ENCODE assay signal across 19 cellular contexts in genomic region chr2:112791693-112792230, GRCh38. TPM values are rescaled to one million over a fixed set of nuclear protein-coding genes. Genes with fewer than 3 reads are reported as not detected.
DNase-seq lines count a peak whose midpoint lies in the region; ATAC-seq, FAIRE-seq and TF ChIP-seq lines count a peak whose summit lies in the region.
"Had no signal": no experiment of that assay in that cellular context is flagged by ENCODE, and none has a peak within 500 bp of the region (broad histone marks: within the 10 kb centered on the region; RNA-seq: fewer than 3 reads in every experiment).

No MANE protein-coding gene starts in this region.

- TF ChIP-seq EP300 in H1 (IDR thresholded peaks at IDR 0.05; ENCODE audit: borderline replicate concordance in 1 of 2, low read depth in 2 of 2, low read length in 2 of 2) = no peak

- H4K12ac ChIP-seq in trophoblast cell (ENCODE audit: low read depth, low read length) = no peak overlapping the region

- H2BK5ac ChIP-seq in H1 (ENCODE audit: low read depth, low read length) = no peak overlapping the region
- H2BK5ac ChIP-seq in trophoblast cell (ENCODE audit: low read depth, low read length, poor library complexity) = no peak overlapping the region

- POLR2A ChIA-PET in HEK293 (lab: Yijun Ruan, JAX) = no interaction called here
- POLR2A ChIA-PET in RWPE1 (lab: Yijun Ruan, JAX; ENCODE audit: low non-redundant PET) = no interaction called here
- POLR2A ChIA-PET in H1 (lab: Charles Lee; ENCODE audit: partially characterized antibody) = no interaction called here

- TF ChIP-seq CTCF in HEK293 (tag by site-specific recombination; IDR thresholded peaks at IDR 0.05) (no peak), RWPE1 (conservative IDR thresholded peaks at IDR 0.05; ENCODE audit: low read depth) (no peak), H1 (IDR thresholded peaks at IDR 0.05; ENCODE audit: control extremely low read depth in 1 of 3, insufficient read depth in 1 of 3, low read depth in 1 of 3, low read length in 3 of 3) (no peak)

- H3K27me3 ChIP-seq in H1 (replicated peaks in 1 of 4; ENCODE audit: control insufficient read depth in 3 of 4, extremely low read depth in 1 of 4, insufficient read depth in 3 of 4, low read length in 3 of 4) (no peaks in the 10 kb centered on the region), trophoblast cell (ENCODE audit: insufficient read depth, low read length) (no peaks in the 10 kb centered on the region)

- H2AFZ ChIP-seq in H1 (ENCODE audit: low read length) = no peak overlapping the region
- H2AFZ ChIP-seq in trophoblast cell (ENCODE audit: insufficient read depth, low read length, poor library complexity) = no peak overlapping the region
- H2AFZ ChIP-seq: GM23248 had no signal

- WGBS in H1 (ENCODE audit: extremely low coverage in 1 of 2, insufficient coverage in 1 of 2, insufficient read length in 1 of 2, insufficient replicate concordance in 2 of 2, low coverage in 1 of 2, low lambda C conversion rate in 2 of 2, missing lambda C conversion rate in 1 of 2), 2 experiments = 84% methylated on average over 3 of the region's 3 CpGs; no CpG with 5 or more reads in 1 of the 2 experiments
- no CpG with 5 or more reads among the region's 3 CpGs for WGBS in trophoblast cell (ENCODE audit: extremely low coverage, insufficient coverage, insufficient read length)

- H3K56ac ChIP-seq in H1 (replicated peaks; ENCODE audit: insufficient read length, low read depth, low read length) = no peak overlapping the region

- no peak overlapping the region for H3K18ac ChIP-seq in H1 (ENCODE audit: extremely low read depth, low read length)
- no peak overlapping the region for H3K18ac ChIP-seq in trophoblast cell (ENCODE audit: low read length)

- no peaks in the 10 kb centered on the region for H3K23me2 ChIP-seq in H1 (ENCODE audit: low read depth, low read length)

- H3K27ac ChIP-seq in HEK293 (ENCODE audit: extremely low read depth, low read depth, low read length) = no peak overlapping the region
- peak overlapping the region; percentile 64 for H3K27ac ChIP-seq in RWPE1
- H3K27ac ChIP-seq in H1 (ENCODE audit: low read depth, low read length) = no peak overlapping the region
- H3K27ac ChIP-seq in trophoblast cell (ENCODE audit: low read depth, low read length) = no peak overlapping the region
- H3K27ac ChIP-seq: GM23248 had no signal

- no peak overlapping the region for H2AK5ac ChIP-seq in H1 (ENCODE audit: low read depth, low read length)
- no peak overlapping the region for H2AK5ac ChIP-seq in trophoblast cell (ENCODE audit: low read length)

- H3K79me1 ChIP-seq in H1 (ENCODE audit: low read depth, low read length) (no peaks in the 10 kb centered on the region), trophoblast cell (ENCODE audit: low read length) (no peaks in the 10 kb centered on the region)

- H4K20me1 ChIP-seq in H1 (replicated peaks in 1 of 2; ENCODE audit: control insufficient read depth in 1 of 2, insufficient read depth in 2 of 2, low read length in 2 of 2) = no peaks in the 10 kb centered on the region

- no peak for TF ChIP-seq POLR2A in H1 (IDR thresholded peaks at IDR 0.05; ENCODE audit: control extremely low read depth in 1 of 2, low read depth in 2 of 2, low read length in 2 of 2)

- no peak overlapping the region for H3K14ac ChIP-seq in H1 (ENCODE audit: insufficient read length)
- H3K14ac ChIP-seq in trophoblast cell (ENCODE audit: low read length) = no peak overlapping the region

- H4K91ac ChIP-seq in H1 (replicated peaks; ENCODE audit: insufficient read length, low read length) = no peak overlapping the region
- H4K91ac ChIP-seq in trophoblast cell (ENCODE audit: low read depth, low read length) = no peak overlapping the region

- H3K4me1 ChIP-seq in HEK293 (ENCODE audit: control insufficient read depth, insufficient read depth, low read length) = no peaks in the 10 kb centered on the region
- H3K4me1 ChIP-seq in H1 (replicated peaks in 1 of 4; ENCODE audit: control insufficient read depth in 3 of 4, insufficient read depth in 4 of 4, low read length in 3 of 4) = peaks cover 0 to 6% (median 2%) of the 10 kb centered on the region in 4 experiments; a peak in 5 of 7 replicates
- peaks cover 3 to 14% of the 10 kb centered on the region in 2 experiments for H3K4me1 ChIP-seq in trophoblast cell (ENCODE audit: control insufficient read depth in 1 of 2, insufficient read depth in 2 of 2, low read length in 2 of 2)

- ATAC-seq in GM18867 (IDR thresholded peaks at IDR 0.05; ENCODE audit: unreplicated experiment) = no peak
- no peak for ATAC-seq in HG02610 (IDR thresholded peaks at IDR 0.05; ENCODE audit: unreplicated experiment)
- no peak for ATAC-seq in GM18858 (IDR thresholded peaks at IDR 0.05; ENCODE audit: unreplicated experiment)
- ATAC-seq: GM12878 had no signal

- H3K36me3 ChIP-seq in HEK293 (ENCODE audit: control insufficient read depth in 2 of 2, insufficient read depth in 1 of 2, low read length in 2 of 2) (no peaks in the 10 kb centered on the region), H1 (ENCODE audit: control insufficient read depth in 2 of 4, insufficient read depth in 4 of 4, low read length in 3 of 4) (no peaks in the 10 kb centered on the region), trophoblast cell (ENCODE audit: control insufficient read depth in 1 of 2, insufficient read depth in 2 of 2, low read length in 2 of 2) (no peaks in the 10 kb centered on the region)

- H2BK120ac ChIP-seq in H1 (replicated peaks; ENCODE audit: low read depth, low read length) (peak overlapping the region; percentile 47), trophoblast cell (ENCODE audit: insufficient read depth, low read length, poor library complexity) (no peak overlapping the region)

- no peak overlapping the region for H2BK12ac ChIP-seq in H1 (ENCODE audit: low read depth, low read length)
- H2BK12ac ChIP-seq in trophoblast cell (ENCODE audit: low read length) = no peak overlapping the region

- H3K79me2 ChIP-seq in H1 (ENCODE audit: control insufficient read depth in 1 of 2, insufficient read depth in 2 of 2, low read length in 2 of 2) (no peaks in the 10 kb centered on the region), trophoblast cell (ENCODE audit: control insufficient read depth, insufficient read depth, low read length, poor library complexity) (no peaks in the 10 kb centered on the region)

- H3K4me3 ChIP-seq in HEK293 (ENCODE audit: low read depth, low read length) (no peak overlapping the region), H1 (ENCODE audit: extremely low read depth in 1 of 4, insufficient read depth in 2 of 4, low read depth in 3 of 4, low read length in 4 of 4) (no peak overlapping the region), trophoblast cell (ENCODE audit: low read depth, low read length) (no peak overlapping the region)
- H3K4me3 ChIP-seq: GM12878, GM23248 had no signal

- CTCF ChIA-PET in HEK293 (lab: Yijun Ruan, JAX) (interaction anchor here (0.7 to 1.2 kb wide), 2 partner anchors 9 to 150 kb away, joined by 3 to 4 read pairs; no protein-coding TSS in a partner anchor), RWPE1 (lab: Yijun Ruan, JAX) (interaction anchor here (0.6 kb wide), 2 partner anchors 13 to 72 kb away, joined by 3 to 7 read pairs; no protein-coding TSS in a partner anchor), H1 (lab: Charles Lee; ENCODE audit: partially characterized antibody) (interaction anchor here (1.5 to 3.2 kb wide), 3 partner anchors 10 to 93 kb away, joined by 4 to 10 read pairs (median 5); no protein-coding TSS in a partner anchor)

- H3K4ac ChIP-seq in H1 (replicated peaks; ENCODE audit: insufficient read length, low read depth, low read length) = no peak overlapping the region
- no peak overlapping the region for H3K4ac ChIP-seq in trophoblast cell (ENCODE audit: low read depth, low read length)

- H3K4me2 ChIP-seq in H1 (ENCODE audit: insufficient read depth in 1 of 2, low read depth in 2 of 2, low read length in 2 of 2) (no peak overlapping the region), trophoblast cell (ENCODE audit: low read length) (no peak overlapping the region)

- H2BK15ac ChIP-seq in H1 (ENCODE audit: low read length) = no peak overlapping the region

- no peak for FAIRE-seq in H1 (lab: Jason Lieb, UNC)
- FAIRE-seq: GM12878, H54 had no signal

- H4K8ac ChIP-seq in H1 (ENCODE audit: extremely low read depth, insufficient read depth, low read length) (no peak overlapping the region), trophoblast cell (ENCODE audit: low read depth, low read length) (no peak overlapping the region)

- DNase-seq in RWPE1 (ENCODE audit: low spot score) (no peak), H1 (ENCODE audit: low read depth in 1 of 2, low spot score in 2 of 2) (no peak), trophoblast cell (peak; percentile 58 to 85)
- DNase-seq: C1 segment of cervical spinal cord; CD4-positive, alpha-beta memory T cell; COR-L47; DMS 273 treated with DMSO at 0.1 percent for 48 hours; DMS79; EL; GDM1; GM23248; HCEC 1CT had no signal

- no peak overlapping the region for H2BK20ac ChIP-seq in H1 (ENCODE audit: low read length)

- no peak overlapping the region for H3K9ac ChIP-seq in H1 (replicated peaks in 1 of 4; ENCODE audit: extremely low read depth in 1 of 4, low read depth in 3 of 4, low read length in 3 of 4)
- H3K9ac ChIP-seq in trophoblast cell (ENCODE audit: low read length) = no peak overlapping the region
- H3K9ac ChIP-seq: GM23248 had no signal

- H3K9me3 ChIP-seq in HEK293 (ENCODE audit: control insufficient read depth, insufficient read depth, low read depth, low read length) (no peaks in the 10 kb centered on the region), H1 (ENCODE audit: insufficient read depth in 2 of 2, low read depth in 1 of 2, low read length in 1 of 2) (peaks cover 0 to 3% of the 10 kb centered on the region in 2 experiments; a peak in 1 of 4 replicates), trophoblast cell (ENCODE audit: insufficient read depth, low read depth, low read length) (peaks cover 4% of the 10 kb centered on the region)

- no peak overlapping the region for H3K23ac ChIP-seq in H1 (ENCODE audit: insufficient read length)
- no peak overlapping the region for H3K23ac ChIP-seq in trophoblast cell (ENCODE audit: low read length)

- no peak for TF ChIP-seq RAD21 in H1 (IDR thresholded peaks at IDR 0.05 in 1 of 2, conservative IDR thresholded peaks at IDR 0.05 in 1 of 2; ENCODE audit: low read depth in 2 of 2, low read length in 2 of 2)

- no peak overlapping the region for H4K5ac ChIP-seq in H1 (ENCODE audit: insufficient read length, low read depth, low read length)

RNA-seq across cellular contexts. Expression of gene IL1A, which starts 7.5 kb away (rescaled TPM):
- total RNA-seq in H1 (2021; fragmentation: NEBNext Ultra II Directional; extraction: Animal tissue kit (Norgen Biotek cat#: 25700)) = 0.34 and 0.74 TPM in 2 replicates
- 0.25 and 0.32 TPM in 2 replicates for polyA plus RNA-seq in H1 (2011; rRNA removed)
- polyA plus RNA-seq in H1 (2011; cell fraction: cytosol; rRNA removed) = 0.25 TPM
- 0.07 TPM for polyA plus RNA-seq in H1 (2011; cell fraction: nucleus; rRNA removed)
- polyA plus RNA-seq in H1 (2012, experiment 1 of 2) = 0.21 to 0.69 TPM (median 0.60 TPM) in 4 replicates
- not detected for polyA plus RNA-seq in H1 (2012, experiment 2 of 2)
- 0.51 TPM for polyA plus RNA-seq in H1 (2013, experiment 1 of 2)
- polyA plus RNA-seq in H1 (2013, experiment 2 of 2) = 0.55 TPM
- polyA minus RNA-seq in H1 (2011; rRNA and poly(A)+ RNA removed) = 0.37 and 0.41 TPM in 2 replicates
- polyA minus RNA-seq in H1 (2011; cell fraction: cytosol; rRNA and poly(A)+ RNA removed) = not detected
- 0.60 TPM for polyA minus RNA-seq in H1 (2011; cell fraction: nucleus; rRNA and poly(A)+ RNA removed)
- 0.05 and 0.07 TPM in 2 replicates for polyA plus RNA-seq in trophoblast cell (2013)
- total RNA-seq: A172 had no signal
- polyA plus RNA-seq: CD4-positive, alpha-beta memory T cell; GM23248 had no signal

RNA-seq across cellular contexts. Expression of gene CKAP2L, which starts 27.4 kb away (rescaled TPM):
- total RNA-seq in H1 (2021; fragmentation: NEBNext Ultra II Directional; extraction: Animal tissue kit (Norgen Biotek cat#: 25700)) = 19.3 and 20.7 TPM in 2 replicates
- polyA plus RNA-seq in H1 (2011; rRNA removed) = 1.6 and 2.5 TPM in 2 replicates
- 4.1 TPM for polyA plus RNA-seq in H1 (2011; cell fraction: cytosol; rRNA removed)
- polyA plus RNA-seq in H1 (2011; cell fraction: nucleus; rRNA removed) = 4.1 TPM
- polyA plus RNA-seq in H1 (2012, experiment 1 of 2) = 5.7 to 11.6 TPM (median 6.5 TPM) in 4 replicates
- 0.55 TPM for polyA plus RNA-seq in H1 (2012, experiment 2 of 2)
- polyA plus RNA-seq in H1 (2013, experiment 1 of 2) = 12.2 TPM
- polyA plus RNA-seq in H1 (2013, experiment 2 of 2) = 11.0 TPM
- 7.0 and 12.7 TPM in 2 replicates for polyA minus RNA-seq in H1 (2011; rRNA and poly(A)+ RNA removed)
- polyA minus RNA-seq in H1 (2011; cell fraction: cytosol; rRNA and poly(A)+ RNA removed) = 5.7 TPM
- polyA minus RNA-seq in H1 (2011; cell fraction: nucleus; rRNA and poly(A)+ RNA removed) = 18.7 TPM
- 8.8 and 9.8 TPM in 2 replicates for polyA plus RNA-seq in trophoblast cell (2013)

RNA-seq across cellular contexts. Expression of gene IL1B, which starts 44.8 kb away (rescaled TPM):
- not detected in 2 replicates for total RNA-seq in H1 (2021; fragmentation: NEBNext Ultra II Directional; extraction: Animal tissue kit (Norgen Biotek cat#: 25700))
- polyA plus RNA-seq in H1 (2011; rRNA removed) = not detected in 2 replicates
- 0.12 TPM for polyA plus RNA-seq in H1 (2011; cell fraction: cytosol; rRNA removed)
- polyA plus RNA-seq in H1 (2011; cell fraction: nucleus; rRNA removed) = not detected
- not detected in 4 replicates for polyA plus RNA-seq in H1 (2012, experiment 1 of 2)
- polyA plus RNA-seq in H1 (2012, experiment 2 of 2) = not detected
- not detected for polyA plus RNA-seq in H1 (2013, experiment 1 of 2)
- polyA plus RNA-seq in H1 (2013, experiment 2 of 2) = not detected
- polyA minus RNA-seq in H1 (2011; rRNA and poly(A)+ RNA removed) = 1.5 TPM in 1 of 2 replicates, not detected in the other
- not detected for polyA minus RNA-seq in H1 (2011; cell fraction: cytosol; rRNA and poly(A)+ RNA removed)
- polyA minus RNA-seq in H1 (2011; cell fraction: nucleus; rRNA and poly(A)+ RNA removed) = not detected
- not detected in 2 replicates for polyA plus RNA-seq in trophoblast cell (2013)
- total RNA-seq: A172 had no signal
- polyA plus RNA-seq: CD4-positive, alpha-beta memory T cell had no signal

Comparison
In these comparisons a context has a peak if more than half of its experiments do, and no peak if none do; other contexts are left out.
1. DNase-seq: peak in trophoblast cell (2 of 2); none in RWPE1 (single experiment) and H1 (0 of 2).